Comparison of ENCODE assay signal across 1 cellular context in genomic region chr1:212414328-212415106, GRCh38.
TF ChIP-seq lines count a peak whose summit lies in the region.

TSS of gene PACC1 (minus strand) at chr1:212414886. CDS start at chr1:212414757, 129 bp downstream.

TF ChIP-seq in K562, 482 proteins besides CTCF, POLR2A, EP300 and RAD21 (continued from another document):
- TF ChIP-seq MGA (IDR thresholded peaks at IDR 0.05) (peak; percentile 91), AFF4 (CRISPR knock-in tag; IDR thresholded peaks at IDR 0.05) (no peak), ATF4 (CRISPR knock-in tag; IDR thresholded peaks at IDR 0.05) (no peak), TOE1 (IDR thresholded peaks at IDR 0.05; ENCODE audit: borderline replicate concordance) (peak; percentile 67; the same call in 1 of the 2 replicates), TOE1 (CRISPR knock-in tag; IDR thresholded peaks at IDR 0.05; ENCODE audit: borderline replicate concordance, low read depth) (no peak; the same call in 1 of the 2 replicates), HMBOX1 (IDR thresholded peaks at IDR 0.05) (no peak), SAFB2 (IDR thresholded peaks at IDR 0.05; ENCODE audit: borderline replicate concordance, low read depth, low read length, severe bottlenecking) (no peak), SMARCA5 (IDR thresholded peaks at IDR 0.05) (no peak), PPARD (CRISPR knock-in tag; IDR thresholded peaks at IDR 0.05) (no peak), ID3 (CRISPR knock-in tag; IDR thresholded peaks at IDR 0.05) (no peak), ID3 (tag; IDR thresholded peaks at IDR 0.05) (no peak), NFIC (IDR thresholded peaks at IDR 0.05) (peak; percentile 64), CREM (IDR thresholded peaks at IDR 0.05; ENCODE audit: low read depth) (peak; percentile 86), ZNF280A (IDR thresholded peaks at IDR 0.05; ENCODE audit: low read depth, partially characterized antibody) (no peak)
